In the genomic region with DNA sequence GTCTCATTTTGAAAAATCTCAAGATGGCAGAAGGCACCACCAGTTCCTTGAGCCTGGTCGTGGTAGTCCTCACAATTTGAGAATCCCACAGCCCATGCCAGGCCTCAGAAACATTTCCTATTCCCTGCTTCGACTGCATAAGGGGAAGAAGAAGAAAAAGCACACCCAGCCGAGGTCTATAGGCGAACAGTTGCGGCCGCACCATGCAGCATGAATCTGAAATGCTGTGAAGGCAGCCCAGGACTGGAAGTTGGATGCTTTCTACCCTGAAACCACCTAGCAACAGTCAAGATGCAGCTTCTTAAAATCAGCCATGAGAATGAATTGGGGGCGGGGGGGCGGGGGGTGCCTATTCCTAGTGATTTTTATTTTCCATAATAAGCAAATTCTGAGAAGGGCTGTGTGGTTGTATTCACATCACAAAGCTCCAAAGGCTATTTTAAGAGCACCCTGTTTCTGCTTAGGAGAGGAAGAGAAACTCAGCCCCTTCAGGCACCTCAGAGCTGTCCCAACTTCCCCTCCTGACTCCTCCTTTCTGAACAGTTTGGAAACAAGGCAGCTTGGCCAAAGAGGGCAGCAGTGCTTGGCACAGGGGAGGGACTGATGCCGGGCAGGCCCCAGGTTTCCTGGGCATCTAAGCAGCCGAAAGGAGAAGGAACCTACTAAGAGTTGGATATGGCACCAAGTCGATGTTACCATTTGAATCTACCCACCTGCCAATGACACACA, we compare ENCODE assay signal across 10 cellular contexts.
A peak's percentile ranks its signal among the peaks of the same experiment; 100 is the strongest.
DNase-seq lines count a peak whose midpoint lies in the region; ATAC-seq and TF ChIP-seq lines count a peak whose summit lies in the region.
"Had no signal": no experiment of that assay in that cellular context is flagged by ENCODE, and none has a peak within 500 bp of the region (broad histone marks: within the 10 kb centered on the region; RNA-seq: fewer than 3 reads in every experiment).

No MANE protein-coding gene starts in this region.

- peaks cover 61% of the 10 kb centered on the region for H3K36me3 Mint-ChIP-seq in activated T-cell treated with anti-CD3 and anti-CD28 coated beads, Interleukin-2, amount 50 U/mL, for 24 hours (ENCODE audit: low read depth)
- H3K36me3 Mint-ChIP-seq in activated T-cell treated with anti-CD3 and anti-CD28 coated beads, Interleukin-2, amount 50 U/mL, for 4 hours (ENCODE audit: insufficient read depth) = peaks cover 64% of the 10 kb centered on the region
- peaks cover 65% of the 10 kb centered on the region for H3K36me3 Mint-ChIP-seq in activated naive CD8-positive, alpha-beta T cell treated with anti-CD3 and anti-CD28 coated beads for 36 hours
- H3K36me3 Mint-ChIP-seq in stimulated activated memory B cell treated with anti-CD40 and anti-IgM and Interleukin-4, amounts not matched to agents 10 μg/mL and 1 μg/mL and 100 μg/mL, for 72 hours = peaks cover 43% of the 10 kb centered on the region
- H3K36me3 Mint-ChIP-seq in Caco-2 (ENCODE audit: insufficient read depth, unreplicated experiment) = no peaks in the 10 kb centered on the region

- no peak overlapping the region for H3K4me2 ChIP-seq in MM.1S (ENCODE audit: low read depth, low read length)

- peaks cover 73% of the 10 kb centered on the region for H3K4me1 Mint-ChIP-seq in activated T-cell treated with anti-CD3 and anti-CD28 coated beads, Interleukin-2, amount 50 U/mL, for 24 hours (ENCODE audit: low read depth)
- H3K4me1 Mint-ChIP-seq in activated T-cell treated with anti-CD3 and anti-CD28 coated beads, Interleukin-2, amount 50 U/mL, for 4 hours (ENCODE audit: low read depth) = peaks cover 67% of the 10 kb centered on the region
- peaks cover 53% of the 10 kb centered on the region for H3K4me1 Mint-ChIP-seq in activated naive CD8-positive, alpha-beta T cell treated with anti-CD3 and anti-CD28 coated beads for 36 hours
- peaks cover 68% of the 10 kb centered on the region for H3K4me1 Mint-ChIP-seq in stimulated activated memory B cell treated with anti-CD40 and anti-IgM and Interleukin-4, amounts not matched to agents 10 μg/mL and 1 μg/mL and 100 μg/mL, for 72 hours
- H3K4me1 Mint-ChIP-seq in Caco-2 (ENCODE audit: low read depth, unreplicated experiment) = no peaks in the 10 kb centered on the region

- POLR2A ChIA-PET in Caco-2 (lab: Charles Lee) = no interaction called here

- no peak for TF ChIP-seq CTCF in MM.1S (IDR thresholded peaks at IDR 0.05; ENCODE audit: low read length)
- no peak for TF ChIP-seq CTCF in Caco-2 (IDR thresholded peaks at IDR 0.05; ENCODE audit: insufficient read depth in 1 of 2, low read depth in 1 of 2, low read length in 1 of 2, severe bottlenecking in 1 of 2, unreplicated experiment in 1 of 2)

- no peaks in the 10 kb centered on the region for H4K20me1 ChIP-seq in MM.1S (ENCODE audit: insufficient read depth, low read length)

- H3K27me3 ChIP-seq in MM.1S (replicated peaks; ENCODE audit: insufficient read depth, low read length) (no peaks in the 10 kb centered on the region), Caco-2 (replicated peaks; ENCODE audit: control insufficient read depth, insufficient read depth, low read length) (no peaks in the 10 kb centered on the region)
- H3K27me3 ChIP-seq: gastroesophageal sphincter had no signal

- no peak overlapping the region for H3K9ac ChIP-seq in MM.1S (ENCODE audit: low read length)

- no peak overlapping the region for H2AFZ ChIP-seq in MM.1S (ENCODE audit: low read length)

- H3K4me1 ChIP-seq in MM.1S (ENCODE audit: low read length) (no peaks in the 10 kb centered on the region), Caco-2 (no peaks in the 10 kb centered on the region)

- H3F3A ChIP-seq in MM.1S (ENCODE audit: insufficient read depth, low read length) = no peaks in the 10 kb centered on the region

- no peak for ATAC-seq in activated T-cell treated with anti-CD3 and anti-CD28 coated beads, Interleukin-2, amount 50 U/mL, for 4 hours
- peak; percentile 61 for ATAC-seq in HG03135 (IDR thresholded peaks at IDR 0.05; ENCODE audit: unreplicated experiment)
- ATAC-seq in stimulated activated memory B cell treated with anti-CD40 and anti-IgM and Interleukin-4, amounts not matched to agents 10 μg/mL and 1 μg/mL and 100 μg/mL, for 72 hours = peak; percentile 89
- ATAC-seq: gastroesophageal sphincter had no signal

- DNase-seq in activated T-cell treated with anti-CD3 and anti-CD28 coated beads, Interleukin-2, amount 50 U/mL, for 24 hours = no peak
- DNase-seq in activated T-cell treated with anti-CD3 and anti-CD28 coated beads, Interleukin-2, amount 50 U/mL, for 4 hours = no peak
- DNase-seq in activated naive CD8-positive, alpha-beta T cell treated with anti-CD3 and anti-CD28 coated beads for 36 hours = peak; percentile 3
- DNase-seq in activated CD8-positive, alpha-beta memory T cell treated with anti-CD3 and anti-CD28 coated beads, Interleukin-2, amount 50 U/mL, for 48 hours = no peak
- DNase-seq in MM.1S (no peak), Caco-2 (no peak)
- DNase-seq: NCI-H524 treated with DMSO at 0.1 percent for 48 hours had no signal

- CTCF ChIA-PET in Caco-2 (lab: Charles Lee) = no interaction called here

- peaks cover 5% of the 10 kb centered on the region; the same call in 1 of the 2 replicates for H3K79me2 ChIP-seq in MM.1S (ENCODE audit: low read length)

- H3K9me3 ChIP-seq in MM.1S (replicated peaks; ENCODE audit: insufficient read depth, low read length) = no peaks in the 10 kb centered on the region
- no peaks in the 10 kb centered on the region for H3K9me3 ChIP-seq in Caco-2
- H3K9me3 ChIP-seq: gastroesophageal sphincter had no signal

- H3K27ac Mint-ChIP-seq in activated T-cell treated with anti-CD3 and anti-CD28 coated beads, Interleukin-2, amount 50 U/mL, for 24 hours = peak overlapping the region; percentile 3
- peak overlapping the region; percentile 65 for H3K27ac Mint-ChIP-seq in activated naive CD8-positive, alpha-beta T cell treated with anti-CD3 and anti-CD28 coated beads for 36 hours
- H3K27ac Mint-ChIP-seq in stimulated activated memory B cell treated with anti-CD40 and anti-IgM and Interleukin-4, amounts not matched to agents 10 μg/mL and 1 μg/mL and 100 μg/mL, for 72 hours = peak overlapping the region; percentile 76
- no peak overlapping the region for H3K27ac Mint-ChIP-seq in Caco-2 (ENCODE audit: unreplicated experiment)

- peaks cover 29% of the 10 kb centered on the region for H3K9me3 Mint-ChIP-seq in activated T-cell treated with anti-CD3 and anti-CD28 coated beads, Interleukin-2, amount 50 U/mL, for 24 hours
- peaks cover 22% of the 10 kb centered on the region for H3K9me3 Mint-ChIP-seq in activated T-cell treated with anti-CD3 and anti-CD28 coated beads, Interleukin-2, amount 50 U/mL, for 4 hours
- peaks cover 24% of the 10 kb centered on the region for H3K9me3 Mint-ChIP-seq in activated naive CD8-positive, alpha-beta T cell treated with anti-CD3 and anti-CD28 coated beads for 36 hours
- H3K9me3 Mint-ChIP-seq in stimulated activated memory B cell treated with anti-CD40 and anti-IgM and Interleukin-4, amounts not matched to agents 10 μg/mL and 1 μg/mL and 100 μg/mL, for 72 hours = peaks cover 13% of the 10 kb centered on the region
- peaks cover 9% of the 10 kb centered on the region for H3K9me3 Mint-ChIP-seq in Caco-2 (ENCODE audit: unreplicated experiment)

- no peak overlapping the region for H3K27ac ChIP-seq in MM.1S (ENCODE audit: low read length)
- H3K27ac ChIP-seq: gastroesophageal sphincter had no signal

- no peak overlapping the region for H3K4me3 ChIP-seq in MM.1S (ENCODE audit: low read length)
- no peak overlapping the region for H3K4me3 ChIP-seq in Caco-2 (ENCODE audit: low read depth, low read length)
- H3K4me3 ChIP-seq: gastroesophageal sphincter had no signal

- intact Hi-C loops in Caco-2 (cut with micrococcal nuclease; ENCODE audit: unreplicated experiment) = no loop called here

- no peak overlapping the region for H3K4me3 Mint-ChIP-seq in activated T-cell treated with anti-CD3 and anti-CD28 coated beads, Interleukin-2, amount 50 U/mL, for 24 hours
- no peak overlapping the region for H3K4me3 Mint-ChIP-seq in activated T-cell treated with anti-CD3 and anti-CD28 coated beads, Interleukin-2, amount 50 U/mL, for 4 hours
- no peak overlapping the region for H3K4me3 Mint-ChIP-seq in activated naive CD8-positive, alpha-beta T cell treated with anti-CD3 and anti-CD28 coated beads for 36 hours
- peak overlapping the region; percentile 16 for H3K4me3 Mint-ChIP-seq in stimulated activated memory B cell treated with anti-CD40 and anti-IgM and Interleukin-4, amounts not matched to agents 10 μg/mL and 1 μg/mL and 100 μg/mL, for 72 hours
- no peak overlapping the region for H3K4me3 Mint-ChIP-seq in Caco-2 (ENCODE audit: unreplicated experiment)

- BruUV-seq in Caco-2 (replicated peaks; lab: Mats Ljungman, UMichigan) = no TSS peak

- no peaks in the 10 kb centered on the region for H3K27me3 Mint-ChIP-seq in activated T-cell treated with anti-CD3 and anti-CD28 coated beads, Interleukin-2, amount 50 U/mL, for 24 hours
- no peaks in the 10 kb centered on the region for H3K27me3 Mint-ChIP-seq in activated T-cell treated with anti-CD3 and anti-CD28 coated beads, Interleukin-2, amount 50 U/mL, for 4 hours (ENCODE audit: low read depth)
- no peaks in the 10 kb centered on the region for H3K27me3 Mint-ChIP-seq in activated naive CD8-positive, alpha-beta T cell treated with anti-CD3 and anti-CD28 coated beads for 36 hours
- H3K27me3 Mint-ChIP-seq in stimulated activated memory B cell treated with anti-CD40 and anti-IgM and Interleukin-4, amounts not matched to agents 10 μg/mL and 1 μg/mL and 100 μg/mL, for 72 hours = no peaks in the 10 kb centered on the region
- peaks cover 4% of the 10 kb centered on the region for H3K27me3 Mint-ChIP-seq in Caco-2 (ENCODE audit: insufficient read depth, unreplicated experiment)

- H3K9me2 ChIP-seq in MM.1S (replicated peaks; ENCODE audit: insufficient read depth, low read length) = no peaks in the 10 kb centered on the region

- H3K36me3 ChIP-seq in MM.1S (replicated peaks; ENCODE audit: insufficient read depth, low read length) = no peaks in the 10 kb centered on the region
- no peaks in the 10 kb centered on the region for H3K36me3 ChIP-seq in Caco-2 (ENCODE audit: control insufficient read depth, insufficient read depth, low read length)
- H3K36me3 ChIP-seq: gastroesophageal sphincter had no signal

Comparison
In these comparisons a context has a peak if more than half of its experiments do, and no peak if none do; other contexts are left out.
1. ATAC-seq: peak in HG03135 (single experiment) and stimulated activated memory B cell treated with anti-CD40 and anti-IgM and Interleukin-4, amounts not matched to agents 10 μg/mL and 1 μg/mL and 100 μg/mL, for 72 hours (single experiment); none in activated T-cell treated with anti-CD3 and anti-CD28 coated beads, Interleukin-2, amount 50 U/mL, for 4 hours (0 of 2).